In the genomic region with DNA sequence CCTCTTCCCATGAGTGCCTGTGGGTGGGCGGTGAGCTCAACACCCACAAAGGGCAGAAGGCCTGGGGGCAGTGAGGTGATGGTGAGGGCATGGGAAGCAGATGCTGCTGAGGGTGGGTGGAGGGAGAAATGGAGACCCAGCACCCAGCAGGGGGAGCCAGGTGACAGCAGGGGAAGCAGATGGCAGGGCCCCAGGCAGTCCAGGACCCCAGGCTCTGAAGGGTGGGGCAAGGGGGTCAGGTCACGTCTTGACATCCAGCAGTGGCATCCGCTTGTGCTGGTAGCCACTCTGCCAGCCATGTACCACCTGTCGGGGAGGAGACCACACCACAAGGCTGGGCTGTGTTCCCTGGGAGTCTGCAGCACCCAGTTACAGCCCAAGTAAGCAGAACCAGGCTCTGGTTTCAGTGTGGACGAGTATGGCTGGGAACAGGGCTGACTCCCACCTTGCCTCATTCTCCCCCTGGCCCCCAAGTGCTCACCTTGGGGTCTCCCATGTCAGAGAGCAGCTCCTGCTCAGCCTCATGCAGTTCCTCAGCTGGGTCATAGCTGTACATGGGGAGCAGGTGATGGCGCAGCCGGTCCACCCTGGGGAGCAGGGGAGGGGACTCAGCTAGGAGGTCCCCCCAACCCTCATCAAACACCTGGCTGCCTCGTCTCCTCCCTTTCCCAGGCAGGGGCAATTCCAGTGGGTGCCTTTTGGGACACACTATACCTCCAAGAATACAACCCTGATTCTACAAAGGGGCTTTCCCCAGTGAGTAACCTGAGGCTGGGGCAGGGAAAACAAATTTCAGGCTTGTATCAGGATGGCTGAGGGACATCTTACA, we compare ENCODE assay signal across 7 cellular contexts. TPM values are rescaled to one million over a fixed set of nuclear protein-coding genes. Genes with fewer than 3 reads are reported as not detected.
DNase-seq lines count a peak whose midpoint lies in the region; ATAC-seq and TF ChIP-seq lines count a peak whose summit lies in the region.

No MANE protein-coding gene starts in this region.

- no peak for TF ChIP-seq EP300 in neural cell (conservative IDR thresholded peaks at IDR 0.05; ENCODE audit: poor library complexity, severe bottlenecking)

- in situ Hi-C loops in KBM-7 (cut with MboI; ENCODE audit: low pct_unique_long_range_greater_than_20kb, low sequenced_read_pairs) = loop anchor here (25.0 kb wide), 1 partner anchor 166 kb away; no protein-coding TSS in a partner anchor

- no peaks in the 10 kb centered on the region for H3K9me2 ChIP-seq in neural cell (ENCODE audit: insufficient read depth, low read length)

- no peaks in the 10 kb centered on the region for H4K20me1 ChIP-seq in neural cell (ENCODE audit: insufficient read depth)

- no peak overlapping the region for H2AFZ ChIP-seq in neural cell (ENCODE audit: low read depth, low read length)

- no peaks in the 10 kb centered on the region for H3K27me3 ChIP-seq in neural cell (ENCODE audit: insufficient read depth, low read depth, low read length)

- TF ChIP-seq CTCF in neural cell (IDR thresholded peaks at IDR 0.05; ENCODE audit: poor library complexity, severe bottlenecking) = peak; percentile 30

- DNase-seq in GF-D8 (lab: John Stamatoyannopoulos, UW) = peak; percentile 12
- peak; percentile 62 for DNase-seq in KBM-7
- DNase-seq in T-helper 2 cell = peak in 3 of 5 experiments; percentile 26 to 51 (median 39)
- peak; percentile 58 for DNase-seq in cerebellar cortex (ENCODE audit: low spot score)
- DNase-seq in hepatic stellate cell (ENCODE audit: low spot score) = no peak

- H3F3A ChIP-seq in neural cell (ENCODE audit: insufficient read depth, low read length, poor library complexity, severe bottlenecking) = no peaks in the 10 kb centered on the region

- H3K9ac ChIP-seq in neural cell (ENCODE audit: low read length) = no peak overlapping the region

- H3K9me3 ChIP-seq in neural cell (ENCODE audit: low read length) = no peaks in the 10 kb centered on the region

- no peaks in the 10 kb centered on the region for H3K79me2 ChIP-seq in neural cell (replicated peaks; ENCODE audit: insufficient read depth, low read length)

- H3K27ac ChIP-seq in neural cell (ENCODE audit: low read length) = no peak overlapping the region

- no peak for ATAC-seq in GM18861 (IDR thresholded peaks at IDR 0.05; ENCODE audit: unreplicated experiment)

- no peaks in the 10 kb centered on the region for H3K36me3 ChIP-seq in neural cell (ENCODE audit: insufficient read depth, low read length)

- H3K4me2 ChIP-seq in neural cell (ENCODE audit: low read length) = no peak overlapping the region

- H3K4me3 ChIP-seq in neural cell (ENCODE audit: low read length) = peak overlapping the region; percentile 92

- TF ChIP-seq RAD21 in neural cell (conservative IDR thresholded peaks at IDR 0.05) = peak; percentile 10

TF ChIP-seq in neural cell, 6 proteins besides CTCF, POLR2A, EP300 and RAD21:
- TF ChIP-seq MXI1 (conservative IDR thresholded peaks at IDR 0.05; ENCODE audit: poor library complexity, severe bottlenecking) (no peak), POLR2AphosphoS5 (IDR thresholded peaks at IDR 0.05) (no peak), SMC3 (conservative IDR thresholded peaks at IDR 0.05; ENCODE audit: poor library complexity) (no peak), TAF1 (IDR thresholded peaks at IDR 0.05; ENCODE audit: low read depth) (no peak)

RNA-seq across cellular contexts. Expression of a gene that starts 2.0 kb away (rescaled TPM):
- 78.8 and 82.1 TPM in 2 replicates for polyA plus RNA-seq in neural cell
- 16.3 and 20.8 TPM in 2 replicates for polyA minus RNA-seq in neural cell

RNA-seq across cellular contexts. Expression of a gene that starts 10.1 kb away (rescaled TPM):
- 31.5 and 42.2 TPM in 2 replicates for polyA plus RNA-seq in neural cell
- polyA minus RNA-seq in neural cell = 39.0 and 39.9 TPM in 2 replicates
